8 cellular contexts compared by ENCODE assay signal in genomic region chr11:2901196-2901796, GRCh38. TPM values are rescaled to one million over a fixed set of nuclear protein-coding genes. Genes with fewer than 3 reads are reported as not detected.
A peak's percentile ranks its signal among the peaks of the same experiment; 100 is the strongest.
DNase-seq lines count a peak whose midpoint lies in the region; ATAC-seq and TF ChIP-seq lines count a peak whose summit lies in the region.

No MANE protein-coding gene starts in this region.

- in situ Hi-C loops in astrocyte of the cerebellum (cut with HindIII; ENCODE audit: low sequenced_read_pairs) = no loop called here

- no peaks in the 10 kb centered on the region for H3K27me3 ChIP-seq in liver (ENCODE audit: control insufficient read depth in 4 of 4, insufficient read depth in 4 of 4, low read length in 3 of 4)
- H3K27me3 ChIP-seq in thoracic aorta (replicated peaks; ENCODE audit: insufficient read depth) = no peaks in the 10 kb centered on the region

- no peak for TF ChIP-seq RAD21 in liver (IDR thresholded peaks at IDR 0.05)

- H3K9me3 ChIP-seq in liver (ENCODE audit: control insufficient read depth in 4 of 4, low read length in 3 of 4) = no peaks in the 10 kb centered on the region
- no peaks in the 10 kb centered on the region for H3K9me3 ChIP-seq in thoracic aorta

- ATAC-seq in thoracic aorta (ENCODE audit: insufficient number of reproducible peaks, low FRiP score, low read depth) (no peak), HG02852 (IDR thresholded peaks at IDR 0.05; ENCODE audit: unreplicated experiment) (no peak), GM21737 (IDR thresholded peaks at IDR 0.05; ENCODE audit: unreplicated experiment) (no peak)

- H3K27me3 Mint-ChIP-seq in T-helper 1 cell treated with Interleukin-12 subunit alpha and Interleukin-12 subunit beta and Interleukin-4 antibody, amounts not matched to agents 30 μg/mL and 1 μg/mL, for 36 hours (ENCODE audit: low read depth) = no peaks in the 10 kb centered on the region

- H3K4me3 ChIP-seq in astrocyte of the cerebellum (ENCODE audit: low read depth, low read length) = peak overlapping the region; percentile 56
- peak overlapping the region in 1 of 3 donors; percentile 82 for H3K4me3 ChIP-seq in liver (ENCODE audit: low read depth in 1 of 3, low read length in 3 of 3)
- peak overlapping the region; percentile 91 for H3K4me3 ChIP-seq in thoracic aorta

- WGBS in liver = 89% methylated on average over 16 of the region's 16 CpGs

- TF ChIP-seq CTCF in astrocyte of the cerebellum (IDR thresholded peaks at IDR 0.05; ENCODE audit: low read depth, low read length, missing control alignments) = no peak
- TF ChIP-seq CTCF in liver (IDR thresholded peaks at IDR 0.05; ENCODE audit: low read depth, low read length, missing input control) = no peak
- no peak for TF ChIP-seq CTCF in thoracic aorta (IDR thresholded peaks at IDR 0.05)

- H3K36me3 ChIP-seq in liver (ENCODE audit: control insufficient read depth in 4 of 4, insufficient read depth in 3 of 4, low read depth in 1 of 4, low read length in 3 of 4) (no peaks in the 10 kb centered on the region), thoracic aorta (no peaks in the 10 kb centered on the region)

- H3K36me3 Mint-ChIP-seq in T-helper 1 cell treated with Interleukin-12 subunit alpha and Interleukin-12 subunit beta and Interleukin-4 antibody, amounts not matched to agents 30 μg/mL and 1 μg/mL, for 36 hours (ENCODE audit: low read depth) = peaks cover 10% of the 10 kb centered on the region

- no peak for DNase-seq in T-helper 1 cell
- no peak for DNase-seq in astrocyte of the cerebellum (ENCODE audit: low read depth)
- DNase-seq in thoracic aorta (ENCODE audit: low spot score) = no peak
- no peak for DNase-seq in HuH-7.5 (ENCODE audit: low spot score)

- peaks cover 42% of the 10 kb centered on the region for H3K4me1 Mint-ChIP-seq in T-helper 1 cell treated with Interleukin-12 subunit alpha and Interleukin-12 subunit beta and Interleukin-4 antibody, amounts not matched to agents 30 μg/mL and 1 μg/mL, for 36 hours (ENCODE audit: low read depth)

- H3K9me3 Mint-ChIP-seq in T-helper 1 cell treated with Interleukin-12 subunit alpha and Interleukin-12 subunit beta and Interleukin-4 antibody, amounts not matched to agents 30 μg/mL and 1 μg/mL, for 36 hours = peaks cover 9% of the 10 kb centered on the region

- H3K4me1 ChIP-seq in liver (ENCODE audit: control insufficient read depth in 4 of 4, insufficient read depth in 4 of 4, low read length in 3 of 4) (peaks cover 8 to 26% (median 14%) of the 10 kb centered on the region in 4 donors), thoracic aorta (ENCODE audit: control insufficient read depth in 1 of 2, low read depth in 2 of 2) (peaks cover 7 to 18% of the 10 kb centered on the region in 2 donors)

- H3K27ac ChIP-seq in liver (ENCODE audit: low read depth in 1 of 2, low read length in 2 of 2) (peak overlapping the region; percentile 68 to 84), thoracic aorta (peak overlapping the region; percentile 59 to 68)

- peak overlapping the region in 1 of 2 donors; percentile 21 for H3K9ac ChIP-seq in liver (ENCODE audit: low read depth in 1 of 2, low read length in 2 of 2)

- H3K27ac Mint-ChIP-seq in T-helper 1 cell treated with Interleukin-12 subunit alpha and Interleukin-12 subunit beta and Interleukin-4 antibody, amounts not matched to agents 30 μg/mL and 1 μg/mL, for 36 hours = no peak overlapping the region

- H3K4me3 Mint-ChIP-seq in T-helper 1 cell treated with Interleukin-12 subunit alpha and Interleukin-12 subunit beta and Interleukin-4 antibody, amounts not matched to agents 30 μg/mL and 1 μg/mL, for 36 hours = peak overlapping the region; percentile 58

TF ChIP-seq in liver, 16 proteins besides CTCF, POLR2A, EP300 and RAD21:
- TF ChIP-seq YY1 (IDR thresholded peaks at IDR 0.05) (no peak), MAX (IDR thresholded peaks at IDR 0.05) (no peak), HNF4G (IDR thresholded peaks at IDR 0.05) (no peak), FOXA2 (IDR thresholded peaks at IDR 0.05) (no peak), JUND (IDR thresholded peaks at IDR 0.05) (no peak), SP1 (IDR thresholded peaks at IDR 0.05) (no peak), HNF4A (conservative IDR thresholded peaks at IDR 0.05) (no peak), NR2F2 (IDR thresholded peaks at IDR 0.05) (no peak), TAF1 (conservative IDR thresholded peaks at IDR 0.05) (no peak), ZBTB33 (IDR thresholded peaks at IDR 0.05) (no peak), RXRA (IDR thresholded peaks at IDR 0.05) (no peak), REST (IDR thresholded peaks at IDR 0.05) (no peak), FOXA1 (IDR thresholded peaks at IDR 0.05) (no peak), EGR1 (IDR thresholded peaks at IDR 0.05; ENCODE audit: low read depth in 2 of 2) (no peak), GABPA (IDR thresholded peaks at IDR 0.05 in 1 of 2, conservative IDR thresholded peaks at IDR 0.05 in 1 of 2) (no peak), ATF3 (IDR thresholded peaks at IDR 0.05) (no peak)

RNA-seq across cellular contexts. Expression of gene CDKN1C, which starts 15.7 kb away (rescaled TPM):
- total RNA-seq in liver (10 to 100 TPM in 1 of 2 donors, 1 to 10 TPM in 1; 2.6 to 10.2 TPM), thoracic aorta (10 to 100 TPM; 17.1 to 25.0 TPM)
- 1 to 10 TPM; 2.7 to 4.3 TPM for polyA plus RNA-seq in liver

RNA-seq across cellular contexts. Expression of gene PHLDA2, which starts 27.9 kb away (rescaled TPM):
- total RNA-seq in liver (under 1 TPM in 1 of 2 donors, not detected in 1; 0.23 TPM), thoracic aorta (10 to 100 TPM; 14.4 to 21.3 TPM)
- polyA plus RNA-seq in liver = 1 to 10 TPM in 1 of 2 donors, under 1 TPM in 1; 0.99 to 1.4 TPM

Comparison
In these comparisons a context has a peak if more than half of its experiments do, and no peak if none do; other contexts are left out.
1. RNA of gene PHLDA2, which starts 27.9 kb away (total RNA-seq): 14.4 to 21.3 TPM in thoracic aorta; 0.23 TPM in liver; every median in the first group is over 10 times any median in the second.